ENCODE assay signal across 9 cellular contexts in genomic region chr11:126359431-126360048, GRCh38. TPM values are rescaled to one million over a fixed set of nuclear protein-coding genes. Genes with fewer than 3 reads are reported as not detected.
DNase-seq lines count a peak whose midpoint lies in the region; ATAC-seq, FAIRE-seq and TF ChIP-seq lines count a peak whose summit lies in the region.
"Had no signal": no experiment of that assay in that cellular context is flagged by ENCODE, and none has a peak within 500 bp of the region (broad histone marks: within the 10 kb centered on the region; RNA-seq: fewer than 3 reads in every experiment).

No MANE protein-coding gene starts in this region.

- no peak for FAIRE-seq in GM12891 (lab: Jason Lieb, UNC)

- peaks cover 8% of the 10 kb centered on the region for H3K36me3 Mint-ChIP-seq in activated T-cell treated with anti-CD3 and anti-CD28 coated beads, Interleukin-2, amount 50 U/mL, for 24 hours (ENCODE audit: low read depth)
- H3K36me3 Mint-ChIP-seq in activated naive CD8-positive, alpha-beta T cell treated with anti-CD3 and anti-CD28 coated beads for 36 hours = peaks cover 4% of the 10 kb centered on the region
- H3K36me3 Mint-ChIP-seq: memory B cell had no signal

- peaks cover 66% of the 10 kb centered on the region for H4K20me1 ChIP-seq in smooth muscle cell (ENCODE audit: low read depth)

- H3K4me3 Mint-ChIP-seq in activated T-cell treated with anti-CD3 and anti-CD28 coated beads, Interleukin-2, amount 50 U/mL, for 24 hours = no peak overlapping the region
- no peak overlapping the region for H3K4me3 Mint-ChIP-seq in activated naive CD8-positive, alpha-beta T cell treated with anti-CD3 and anti-CD28 coated beads for 36 hours
- H3K4me3 Mint-ChIP-seq: memory B cell had no signal

- POLR2A ChIA-PET in HEK293 (lab: Yijun Ruan, JAX) = no interaction called here

- ATAC-seq in left ventricle myocardium superior (peak; percentile 42), GM21723 (IDR thresholded peaks at IDR 0.05; ENCODE audit: unreplicated experiment) (no peak)

- TF ChIP-seq CTCF in HEK293 (tag by site-specific recombination; IDR thresholded peaks at IDR 0.05) = no peak
- peak in 1 of 3 experiments; percentile 7 for TF ChIP-seq CTCF in ascending aorta (IDR thresholded peaks at IDR 0.05)
- no peak for TF ChIP-seq CTCF in smooth muscle cell (IDR thresholded peaks at IDR 0.05; ENCODE audit: borderline replicate concordance, insufficient read depth, poor library complexity, severe bottlenecking)

- H3K4me2 ChIP-seq in smooth muscle cell = peak overlapping the region; percentile 19

- CTCF ChIA-PET in HEK293 (lab: Yijun Ruan, JAX) = interaction anchor here (0.6 to 0.8 kb wide), 4 partner anchors 11 to 329 kb away, joined by 3 to 4 read pairs (median 4); no protein-coding TSS in a partner anchor

- H3K79me2 ChIP-seq in smooth muscle cell (ENCODE audit: low read depth) = peaks cover 88% of the 10 kb centered on the region

- no peak overlapping the region for H3K9ac ChIP-seq in smooth muscle cell (ENCODE audit: low read depth)

- no peak for DNase-seq in ascending aorta (ENCODE audit: low spot score in 2 of 2)
- peak; percentile 86 for DNase-seq in left ventricle myocardium superior
- DNase-seq in smooth muscle cell (lab: John Stamatoyannopoulos, UW; ENCODE audit: unreplicated experiment) = no peak
- DNase-seq in activated T-cell treated with anti-CD3 and anti-CD28 coated beads, Interleukin-2, amount 50 U/mL, for 24 hours = no peak
- no peak for DNase-seq in activated naive CD8-positive, alpha-beta T cell treated with anti-CD3 and anti-CD28 coated beads for 36 hours
- no peak for DNase-seq in GM12891 (ENCODE audit: insufficient read length, low spot score)

- TF ChIP-seq POLR2A in GM12891 (IDR thresholded peaks at IDR 0.05; ENCODE audit: low read depth, low read length) = no peak

- no peaks in the 10 kb centered on the region for H3K27me3 ChIP-seq in ascending aorta
- no peaks in the 10 kb centered on the region for H3K27me3 ChIP-seq in smooth muscle cell (ENCODE audit: low read depth)

- no peak overlapping the region for H2AFZ ChIP-seq in smooth muscle cell (ENCODE audit: low read depth)

- H3K27me3 Mint-ChIP-seq in activated T-cell treated with anti-CD3 and anti-CD28 coated beads, Interleukin-2, amount 50 U/mL, for 24 hours = no peaks in the 10 kb centered on the region
- no peaks in the 10 kb centered on the region for H3K27me3 Mint-ChIP-seq in activated naive CD8-positive, alpha-beta T cell treated with anti-CD3 and anti-CD28 coated beads for 36 hours
- H3K27me3 Mint-ChIP-seq: memory B cell had no signal

- H3K4me1 Mint-ChIP-seq in activated T-cell treated with anti-CD3 and anti-CD28 coated beads, Interleukin-2, amount 50 U/mL, for 24 hours (ENCODE audit: low read depth) = peaks cover 14% of the 10 kb centered on the region
- H3K4me1 Mint-ChIP-seq in activated naive CD8-positive, alpha-beta T cell treated with anti-CD3 and anti-CD28 coated beads for 36 hours = peaks cover 5% of the 10 kb centered on the region

- intact Hi-C loops in ascending aorta (cut with DNase I) (loop anchor here (5.0 to 10.0 kb wide), 3 partner anchors 92 to 245 kb away; partner anchors contain the start of genes FAM118B, FOXRED1, RPUSD4 and SRPRA), left ventricle myocardium superior (cut with micrococcal nuclease) (no loop called here)

- H3K9me3 ChIP-seq in HEK293 (ENCODE audit: control insufficient read depth, insufficient read depth, low read depth, low read length) (no peaks in the 10 kb centered on the region), ascending aorta (no peaks in the 10 kb centered on the region), smooth muscle cell (replicated peaks; ENCODE audit: low read depth) (no peaks in the 10 kb centered on the region)

- no peaks in the 10 kb centered on the region for H3K4me1 ChIP-seq in HEK293 (ENCODE audit: control insufficient read depth, insufficient read depth, low read length)
- H3K4me1 ChIP-seq in ascending aorta = peaks cover 16 to 33% of the 10 kb centered on the region in 2 donors
- H3K4me1 ChIP-seq in smooth muscle cell (ENCODE audit: low read depth) = peaks cover 8% of the 10 kb centered on the region

- H3K27ac Mint-ChIP-seq in activated T-cell treated with anti-CD3 and anti-CD28 coated beads, Interleukin-2, amount 50 U/mL, for 24 hours = no peak overlapping the region
- H3K27ac Mint-ChIP-seq in activated naive CD8-positive, alpha-beta T cell treated with anti-CD3 and anti-CD28 coated beads for 36 hours = no peak overlapping the region
- H3K27ac Mint-ChIP-seq: memory B cell had no signal

- H3K36me3 ChIP-seq in HEK293 (ENCODE audit: control insufficient read depth in 2 of 2, insufficient read depth in 1 of 2, low read length in 2 of 2) (no peaks in the 10 kb centered on the region), ascending aorta (no peaks in the 10 kb centered on the region), smooth muscle cell (ENCODE audit: low read depth) (no peaks in the 10 kb centered on the region)

- H3K27ac ChIP-seq in HEK293 (ENCODE audit: extremely low read depth, low read depth, low read length) (no peak overlapping the region), ascending aorta (peak overlapping the region; percentile 10 to 18), smooth muscle cell (ENCODE audit: low read depth) (no peak overlapping the region)

- H3F3A ChIP-seq in smooth muscle cell (ENCODE audit: low read depth) = no peaks in the 10 kb centered on the region

- H3K9me3 Mint-ChIP-seq in activated T-cell treated with anti-CD3 and anti-CD28 coated beads, Interleukin-2, amount 50 U/mL, for 24 hours = no peaks in the 10 kb centered on the region
- no peaks in the 10 kb centered on the region for H3K9me3 Mint-ChIP-seq in activated naive CD8-positive, alpha-beta T cell treated with anti-CD3 and anti-CD28 coated beads for 36 hours
- H3K9me3 Mint-ChIP-seq: memory B cell had no signal

- WGBS in smooth muscle cell (ENCODE audit: low lambda C conversion rate) = 69% methylated on average over 15 of the region's 16 CpGs

- H3K4me3 ChIP-seq in HEK293 (ENCODE audit: low read depth, low read length) = no peak overlapping the region
- H3K4me3 ChIP-seq in ascending aorta = peak overlapping the region in 1 of 2 donors; percentile 13
- no peak overlapping the region for H3K4me3 ChIP-seq in smooth muscle cell

TF ChIP-seq in HEK293, 187 proteins besides CTCF, POLR2A, EP300 and RAD21 (continues in another document):
- TF ChIP-seq ZNF398 (tag by site-specific recombination; IDR thresholded peaks at IDR 0.05) (peak; percentile 38; the same call in 1 of the 2 replicates), ZFHX2 (tag by site-specific recombination; conservative IDR thresholded peaks at IDR 0.05) (peak; percentile 62), HOXC10 (CRISPR knock-in tag; IDR thresholded peaks at IDR 0.05) (no peak)

TF ChIP-seq in GM12891, 5 proteins besides CTCF, POLR2A, EP300 and RAD21:
- no peak for TF ChIP-seq POLR2AphosphoS5 (IDR thresholded peaks at IDR 0.05; ENCODE audit: low read depth, low read length)
- TF ChIP-seq TAF1 (IDR thresholded peaks at IDR 0.05; ENCODE audit: low read depth, low read length) = no peak
- TF ChIP-seq PAX5 (IDR thresholded peaks at IDR 0.05; ENCODE audit: insufficient read depth, low read length, severe bottlenecking) = no peak
- no peak for TF ChIP-seq POU2F2 (IDR thresholded peaks at IDR 0.05; ENCODE audit: low read depth, low read length)
- TF ChIP-seq SPI1 (IDR thresholded peaks at IDR 0.05; ENCODE audit: low read depth, low read length) = no peak

RNA-seq across cellular contexts. Expression of gene ST3GAL4, which starts 4.1 kb away (rescaled TPM):
- total RNA-seq in ascending aorta (61.4 TPM), left ventricle myocardium superior (45.4 TPM), smooth muscle cell (36.5 and 60.3 TPM in 2 replicates)
- polyA plus RNA-seq in smooth muscle cell = 58.5 and 60.9 TPM in 2 replicates
- 10 to 100 TPM; 10.6 to 11.8 TPM for total RNA-seq in activated naive CD8-positive, alpha-beta T cell treated with anti-CD3 and anti-CD28 coated beads for 36 hours
- polyA plus RNA-seq in GM12891 (2012; ENCODE audit: low read depth, missing spikeins) = 3.5 TPM

RNA-seq across cellular contexts. Expression of gene DCPS, which starts 55.7 kb away (rescaled TPM):
- total RNA-seq in ascending aorta (19.6 TPM), left ventricle myocardium superior (11.1 TPM), smooth muscle cell (8.9 and 19.0 TPM in 2 replicates)
- polyA plus RNA-seq in smooth muscle cell = 25.4 and 34.1 TPM in 2 replicates
- total RNA-seq in activated naive CD8-positive, alpha-beta T cell treated with anti-CD3 and anti-CD28 coated beads for 36 hours = 10 to 100 TPM; 29.1 to 29.3 TPM
- 45.3 TPM for polyA plus RNA-seq in GM12891 (2012; ENCODE audit: low read depth, missing spikeins)

Comparison
In these comparisons a context has a peak if more than half of its experiments do, and no peak if none do; other contexts are left out.
1. H3K27ac ChIP-seq: peak in ascending aorta (2 of 2); none in HEK293 (single experiment) and smooth muscle cell (single experiment).